ENCODE assay signal across 22 cellular contexts in genomic region chr12:88267630-88268029, GRCh38.
"Had no signal": no experiment of that assay in that cellular context is flagged by ENCODE, and none has a peak within 500 bp of the region (broad histone marks: within the 10 kb centered on the region; RNA-seq: fewer than 3 reads in every experiment).

No MANE protein-coding gene starts in this region.

- H3K36me3 ChIP-seq: adrenal gland, MG63, WERI-Rb-1 had no signal

- H3K27me3 ChIP-seq: adrenal gland, MG63 had no signal

- H3K4me3 Mint-ChIP-seq: activated CD4-positive, alpha-beta memory T cell treated with anti-CD3 and anti-CD28 coated beads, Interleukin-2, amount 10 ng/mL, durations not matched to agents 7 days and 5 days; activated CD4-positive, alpha-beta T cell treated with anti-CD3 and anti-CD28 coated beads for 36 hours; activated naive CD4-positive, alpha-beta T cell treated with anti-CD3 and anti-CD28 coated beads, Interleukin-2, amount 10 ng/mL, durations not matched to agents 7 days and 5 days; activated naive CD8-positive, alpha-beta T cell treated with anti-CD3 and anti-CD28 coated beads, Interleukin-2, amount 10 ng/mL, durations not matched to agents 7 days and 5 days; activated T-cell treated with anti-CD3 and anti-CD28 coated beads, Interleukin-2, amount 50 U/mL, for 72 hours; IgD-negative memory B cell had no signal

- DNase-seq: activated CD4-positive, alpha-beta memory T cell treated with anti-CD3 and anti-CD28 coated beads, Interleukin-2, amount 10 ng/mL, durations not matched to agents 7 days and 5 days; activated CD4-positive, alpha-beta T cell treated with anti-CD3 and anti-CD28 coated beads for 36 hours; activated CD4-positive, alpha-beta T cell treated with anti-CD3 and anti-CD28 coated beads, Interleukin-2, amount 50 U/mL, for 1 hour; activated gamma-delta T cell treated with Interleukin-2 at 50 U/mL for 16 hours; activated naive CD4-positive, alpha-beta T cell treated with anti-CD3 and anti-CD28 coated beads, Interleukin-2, amount 10 ng/mL, durations not matched to agents 7 days and 5 days; activated naive CD8-positive, alpha-beta T cell treated with anti-CD3 and anti-CD28 coated beads, Interleukin-2, amount 10 ng/mL, durations not matched to agents 7 days and 5 days; activated T-cell treated with anti-CD3 and anti-CD28 coated beads for 4 hours; activated T-cell treated with anti-CD3 and anti-CD28 coated beads, Interleukin-2, amount 50 U/mL, for 72 hours; adrenal gland; anterior cingulate cortex; KG1; MG63; MV-4-11; NCI-H1417 treated with DMSO at 0.1 percent for 48 hours; NCI-H1694; NCI-H524 treated with DMSO at 0.1 percent for 48 hours; NCI-H82; SIG-M5; T-helper 1 cell; WERI-Rb-1 had no signal

- H3K36me3 Mint-ChIP-seq: activated naive CD4-positive, alpha-beta T cell treated with anti-CD3 and anti-CD28 coated beads, Interleukin-2, amount 10 ng/mL, durations not matched to agents 7 days and 5 days; activated naive CD8-positive, alpha-beta T cell treated with anti-CD3 and anti-CD28 coated beads, Interleukin-2, amount 10 ng/mL, durations not matched to agents 7 days and 5 days; IgD-negative memory B cell had no signal

- H3K9me3 Mint-ChIP-seq: activated CD4-positive, alpha-beta memory T cell treated with anti-CD3 and anti-CD28 coated beads, Interleukin-2, amount 10 ng/mL, durations not matched to agents 7 days and 5 days; activated naive CD4-positive, alpha-beta T cell treated with anti-CD3 and anti-CD28 coated beads, Interleukin-2, amount 10 ng/mL, durations not matched to agents 7 days and 5 days; activated naive CD8-positive, alpha-beta T cell treated with anti-CD3 and anti-CD28 coated beads, Interleukin-2, amount 10 ng/mL, durations not matched to agents 7 days and 5 days; activated T-cell treated with anti-CD3 and anti-CD28 coated beads, Interleukin-2, amount 50 U/mL, for 72 hours; activated T-helper 2 cell treated with anti-CD3 and anti-CD28 coated beads, Interferon-gamma antibody, Interleukin-2, Interleukin-4, amounts not matched to agents 10 μg/mL and 5 μg/mL and 100 μg/mL, durations not matched to agents 14 hours and 24 hours and 36 hours; IgD-negative memory B cell had no signal

- H3K27ac Mint-ChIP-seq: activated CD4-positive, alpha-beta memory T cell treated with anti-CD3 and anti-CD28 coated beads, Interleukin-2, amount 10 ng/mL, durations not matched to agents 7 days and 5 days; activated CD4-positive, alpha-beta T cell treated with anti-CD3 and anti-CD28 coated beads for 36 hours; activated naive CD4-positive, alpha-beta T cell treated with anti-CD3 and anti-CD28 coated beads, Interleukin-2, amount 10 ng/mL, durations not matched to agents 7 days and 5 days; activated naive CD8-positive, alpha-beta T cell treated with anti-CD3 and anti-CD28 coated beads, Interleukin-2, amount 10 ng/mL, durations not matched to agents 7 days and 5 days; activated T-cell treated with anti-CD3 and anti-CD28 coated beads, Interleukin-2, amount 50 U/mL, for 72 hours; activated T-helper 2 cell treated with anti-CD3 and anti-CD28 coated beads, Interferon-gamma antibody, Interleukin-2, Interleukin-4, amounts not matched to agents 10 μg/mL and 5 μg/mL and 100 μg/mL, durations not matched to agents 14 hours and 24 hours and 36 hours; IgD-negative memory B cell had no signal

- H3K9me3 ChIP-seq: adrenal gland, MG63 had no signal

- H3K4me3 ChIP-seq: adrenal gland, MG63 had no signal

- H3K4me1 Mint-ChIP-seq: activated CD4-positive, alpha-beta memory T cell treated with anti-CD3 and anti-CD28 coated beads, Interleukin-2, amount 10 ng/mL, durations not matched to agents 7 days and 5 days; activated CD4-positive, alpha-beta T cell treated with anti-CD3 and anti-CD28 coated beads for 36 hours; activated naive CD4-positive, alpha-beta T cell treated with anti-CD3 and anti-CD28 coated beads, Interleukin-2, amount 10 ng/mL, durations not matched to agents 7 days and 5 days; activated naive CD8-positive, alpha-beta T cell treated with anti-CD3 and anti-CD28 coated beads, Interleukin-2, amount 10 ng/mL, durations not matched to agents 7 days and 5 days; IgD-negative memory B cell had no signal

- H3K27me3 Mint-ChIP-seq: activated CD4-positive, alpha-beta memory T cell treated with anti-CD3 and anti-CD28 coated beads, Interleukin-2, amount 10 ng/mL, durations not matched to agents 7 days and 5 days; activated naive CD4-positive, alpha-beta T cell treated with anti-CD3 and anti-CD28 coated beads, Interleukin-2, amount 10 ng/mL, durations not matched to agents 7 days and 5 days; activated naive CD8-positive, alpha-beta T cell treated with anti-CD3 and anti-CD28 coated beads, Interleukin-2, amount 10 ng/mL, durations not matched to agents 7 days and 5 days; IgD-negative memory B cell had no signal

- H3K4me1 ChIP-seq: adrenal gland had no signal

- ATAC-seq: activated CD4-positive, alpha-beta T cell treated with anti-CD3 and anti-CD28 coated beads for 36 hours; activated T-cell treated with anti-CD3 and anti-CD28 coated beads, Interleukin-2, amount 50 U/mL, for 72 hours had no signal

- H3K27ac ChIP-seq: adrenal gland, WERI-Rb-1 had no signal
